In the genomic region with DNA sequence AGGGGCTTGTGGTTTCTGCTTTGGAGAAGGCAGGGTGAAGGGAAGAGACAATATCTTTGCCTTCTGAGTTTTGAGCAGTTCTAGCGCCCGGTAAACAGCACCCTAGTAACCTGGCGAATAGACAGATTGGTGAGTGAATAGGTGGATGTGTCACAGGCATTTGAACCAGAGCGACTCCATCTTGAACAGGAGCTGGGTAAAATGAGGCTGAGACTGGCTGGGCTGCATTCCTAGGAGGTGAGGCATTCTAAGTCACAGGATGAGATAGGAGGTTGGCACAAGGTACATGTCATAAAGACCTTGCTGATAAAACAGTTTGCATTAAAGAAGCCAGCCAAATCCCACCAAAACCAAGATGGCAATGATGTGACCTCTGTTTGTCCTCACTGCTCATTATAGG, we compare ENCODE assay signal across 22 cellular contexts.
"Had no signal": no experiment of that assay in that cellular context is flagged by ENCODE, and none has a peak within 500 bp of the region (broad histone marks: within the 10 kb centered on the region; RNA-seq: fewer than 3 reads in every experiment).

No MANE protein-coding gene starts in this region.

- H2AFZ ChIP-seq: hepatocyte had no signal

- H3K4me2 ChIP-seq: hepatocyte had no signal

- H3K4me1 ChIP-seq: esophagus muscularis mucosa, foreskin keratinocyte, gastroesophageal sphincter, heart left ventricle, left lung, lower lobe of right lung had no signal

- H3K4me1 Mint-ChIP-seq: immature natural killer cell; naive thymus-derived CD4-positive, alpha-beta T cell had no signal

- H3K4me3 Mint-ChIP-seq: immature natural killer cell; naive thymus-derived CD4-positive, alpha-beta T cell had no signal

- ATAC-seq: foreskin keratinocyte; gastroesophageal sphincter; heart left ventricle; left cardiac atrium; left lung; left ventricle myocardium superior; lower lobe of right lung; naive thymus-derived CD4-positive, alpha-beta T cell had no signal

- H3K79me2 ChIP-seq: hepatocyte had no signal

- H3K27me3 Mint-ChIP-seq: naive thymus-derived CD4-positive, alpha-beta T cell had no signal

- H3K36me3 Mint-ChIP-seq: immature natural killer cell; naive thymus-derived CD4-positive, alpha-beta T cell had no signal

- DNase-seq: dermis blood vessel endothelial cell; dorsolateral prefrontal cortex; effector CD4-positive, alpha-beta T cell; effector memory CD4-positive, alpha-beta T cell; heart left ventricle; hypothalamus; immature natural killer cell; islet precursor cell; kidney; kidney glomerular epithelial cell; left cardiac atrium; left lung; left ventricle myocardium superior; lower lobe of right lung; mesenchymal stem cell; midbrain; naive thymus-derived CD4-positive, alpha-beta T cell had no signal

- H3K27ac Mint-ChIP-seq: immature natural killer cell; naive thymus-derived CD4-positive, alpha-beta T cell had no signal

- H3K27ac ChIP-seq: coronary artery, dorsolateral prefrontal cortex, esophagus muscularis mucosa, foreskin keratinocyte, gastroesophageal sphincter, heart left ventricle, hepatocyte, left lung, lower lobe of right lung had no signal

- H3K9me3 ChIP-seq: esophagus muscularis mucosa, gastroesophageal sphincter, heart left ventricle, left lung, lower lobe of right lung had no signal

- H3K27me3 ChIP-seq: dorsolateral prefrontal cortex, esophagus muscularis mucosa, foreskin keratinocyte, gastroesophageal sphincter, hepatocyte, left lung had no signal

- H3K4me3 ChIP-seq: coronary artery, dorsolateral prefrontal cortex, esophagus muscularis mucosa, gastroesophageal sphincter, heart left ventricle, hepatocyte, left lung, lower lobe of right lung had no signal

- H3K36me3 ChIP-seq: esophagus muscularis mucosa, gastroesophageal sphincter, heart left ventricle, left lung, lower lobe of right lung had no signal
